10 cellular contexts compared by ENCODE assay signal in the genomic region with DNA sequence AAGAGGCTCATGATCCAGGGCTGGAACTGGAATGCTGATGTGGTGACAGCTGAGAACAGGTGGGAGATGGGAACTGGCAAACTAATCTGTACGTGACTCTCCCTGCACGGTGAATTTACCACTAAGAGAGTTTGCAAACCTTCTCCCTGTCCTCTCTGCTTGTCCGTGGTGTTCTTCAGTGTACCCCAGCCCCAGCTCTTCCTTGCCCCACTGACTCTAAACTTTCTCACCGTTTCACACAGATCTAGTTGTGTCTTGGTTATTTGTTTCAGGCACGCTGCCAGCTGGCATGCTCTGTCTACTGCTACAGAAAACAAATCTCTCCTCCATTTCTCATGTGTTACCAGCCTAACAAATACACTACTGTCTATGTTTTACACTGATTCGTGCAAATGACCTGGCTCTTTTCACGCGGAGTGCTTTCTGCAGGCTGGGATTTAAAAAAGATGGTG.
A peak's percentile ranks its signal among the peaks of the same experiment; 100 is the strongest.
DNase-seq lines count a peak whose midpoint lies in the region; ATAC-seq and TF ChIP-seq lines count a peak whose summit lies in the region.
"Had no signal": no experiment of that assay in that cellular context is flagged by ENCODE, and none has a peak within 500 bp of the region (broad histone marks: within the 10 kb centered on the region; RNA-seq: fewer than 3 reads in every experiment).

No MANE protein-coding gene starts in this region.

- no peak overlapping the region for H3K27ac Mint-ChIP-seq in CD4-positive, alpha-beta T cell

- H3K36me3 Mint-ChIP-seq in CD4-positive, alpha-beta T cell (ENCODE audit: low read depth), result no peaks in the 10 kb centered on the region

- H3K4me1 ChIP-seq in colonic mucosa (peaks cover 4% of the 10 kb centered on the region), stomach (peaks cover 0 to 29% (median 16%) of the 10 kb centered on the region in 4 donors)

- no peaks in the 10 kb centered on the region for H3K36me3 ChIP-seq in colonic mucosa
- no peaks in the 10 kb centered on the region for H3K36me3 ChIP-seq in stomach

- H3K9me3 ChIP-seq in colonic mucosa (no peaks in the 10 kb centered on the region), stomach (no peaks in the 10 kb centered on the region)
- H3K9me3 ChIP-seq in CD4-positive, alpha-beta T cell (ENCODE audit: control insufficient read depth, low read length), result no peaks in the 10 kb centered on the region

- H3K27ac ChIP-seq in colonic mucosa, result no peak overlapping the region
- peak overlapping the region in 4 of 5 donors; percentile 13 to 74 (median 43) for H3K27ac ChIP-seq in stomach
- no peak overlapping the region for H3K27ac ChIP-seq in CD4-positive, alpha-beta T cell (ENCODE audit: low read depth, low read length)

- in situ Hi-C loops in GM13977 (cut with MboI; ENCODE audit: low pct_unique_long_range_greater_than_20kb, low sequenced_read_pairs, unreplicated experiment), result no loop called here

- POLR2A ChIA-PET in CD4-positive, alpha-beta T cell (lab: Charles Lee), result interaction anchor here (0.7 kb wide), 1 partner anchor 136 kb away, joined by 4 read pairs; no protein-coding TSS in a partner anchor

- ATAC-seq in left lobe of liver (peak; percentile 55), HG02938 (IDR thresholded peaks at IDR 0.05; ENCODE audit: unreplicated experiment) (no peak)
- ATAC-seq in CD4-positive, alpha-beta T cell (ENCODE audit: poor library complexity), result no peak

- H3K27me3 ChIP-seq in colonic mucosa (no peaks in the 10 kb centered on the region), stomach (no peaks in the 10 kb centered on the region)
- no peaks in the 10 kb centered on the region for H3K27me3 ChIP-seq in CD4-positive, alpha-beta T cell (ENCODE audit: control insufficient read depth, insufficient read depth, low read length)

- DNase-seq in NCI-H446 treated with DMSO at 0.1 percent for 48 hours (lab: John Stamatoyannopoulos, UW) (peak; percentile 24), colonic mucosa (peak; percentile 41), left lobe of liver (ENCODE audit: low spot score) (peak; percentile 55), stomach (peak; percentile 32), GM13977 (ENCODE audit: low spot score) (no peak)
- no peak for DNase-seq in stimulated activated CD8-positive, alpha-beta memory T cell treated with anti-CD3 and anti-CD28 coated beads, Interleukin-4, amount 100 ng/mL, for 48 hours
- no peak for DNase-seq in CD4-positive, alpha-beta T cell
- DNase-seq: activated CD8-positive, alpha-beta memory T cell treated with anti-CD3 and anti-CD28 coated beads for 24 hours; central memory CD4-positive, alpha-beta T cell had no signal

- H3K9me3 Mint-ChIP-seq in CD4-positive, alpha-beta T cell, result no peaks in the 10 kb centered on the region

- 23 to 36% (median 32%) methylated on average over 8 of the region's 8 CpGs for WGBS in stomach, 5 donors

- CTCF ChIA-PET in CD4-positive, alpha-beta T cell (lab: Charles Lee), result no interaction called here

- no peak for TF ChIP-seq EP300 in stomach (IDR thresholded peaks at IDR 0.05)

- intact Hi-C loops in colonic mucosa (cut with DNase I), result loop anchor here (10.0 kb wide), 1 partner anchor 139 kb away; no protein-coding TSS in a partner anchor
- intact Hi-C loops in stomach (cut with DNase I; ENCODE audit: low total_unique reads), result no loop called here
- intact Hi-C loops in CD4-positive, alpha-beta T cell (cut with DNase I, micrococcal nuclease), result no loop called here

- peaks cover 12% of the 10 kb centered on the region for H3K27me3 Mint-ChIP-seq in CD4-positive, alpha-beta T cell

- no peak overlapping the region for H3K4me3 ChIP-seq in colonic mucosa
- H3K4me3 ChIP-seq in stomach, result peak overlapping the region in 1 of 4 donors; percentile 3

- no peaks in the 10 kb centered on the region for H3K4me1 Mint-ChIP-seq in CD4-positive, alpha-beta T cell (ENCODE audit: low read depth)

- TF ChIP-seq POLR2A in stomach (IDR thresholded peaks at IDR 0.05), result no peak

- H3K9ac ChIP-seq in colonic mucosa (ENCODE audit: low read depth in 2 of 2, low read length in 2 of 2), result no peak overlapping the region

- TF ChIP-seq CTCF in colonic mucosa (IDR thresholded peaks at IDR 0.05), result no peak
- no peak for TF ChIP-seq CTCF in stomach (IDR thresholded peaks at IDR 0.05)
- no peak for TF ChIP-seq CTCF in GM13977 (IDR thresholded peaks at IDR 0.05; ENCODE audit: extremely low read depth, insufficient read depth, missing control alignments)
- TF ChIP-seq CTCF in CD4-positive, alpha-beta T cell (IDR thresholded peaks at IDR 0.05), result no peak

- no peak overlapping the region for H3K4me3 Mint-ChIP-seq in CD4-positive, alpha-beta T cell

Comparison
In these comparisons a context has a peak if more than half of its experiments do, and no peak if none do; other contexts are left out.
1. DNase-seq: peak in NCI-H446 treated with DMSO at 0.1 percent for 48 hours (single experiment), colonic mucosa (single experiment), left lobe of liver (single experiment) and stomach (single experiment); none in GM13977 (single experiment), stimulated activated CD8-positive, alpha-beta memory T cell treated with anti-CD3 and anti-CD28 coated beads, Interleukin-4, amount 100 ng/mL, for 48 hours (single experiment) and CD4-positive, alpha-beta T cell (0 of 10).
2. H3K27ac ChIP-seq: peak in stomach (4 of 5); none in colonic mucosa (single experiment) and CD4-positive, alpha-beta T cell (single experiment).